In the genomic region with DNA sequence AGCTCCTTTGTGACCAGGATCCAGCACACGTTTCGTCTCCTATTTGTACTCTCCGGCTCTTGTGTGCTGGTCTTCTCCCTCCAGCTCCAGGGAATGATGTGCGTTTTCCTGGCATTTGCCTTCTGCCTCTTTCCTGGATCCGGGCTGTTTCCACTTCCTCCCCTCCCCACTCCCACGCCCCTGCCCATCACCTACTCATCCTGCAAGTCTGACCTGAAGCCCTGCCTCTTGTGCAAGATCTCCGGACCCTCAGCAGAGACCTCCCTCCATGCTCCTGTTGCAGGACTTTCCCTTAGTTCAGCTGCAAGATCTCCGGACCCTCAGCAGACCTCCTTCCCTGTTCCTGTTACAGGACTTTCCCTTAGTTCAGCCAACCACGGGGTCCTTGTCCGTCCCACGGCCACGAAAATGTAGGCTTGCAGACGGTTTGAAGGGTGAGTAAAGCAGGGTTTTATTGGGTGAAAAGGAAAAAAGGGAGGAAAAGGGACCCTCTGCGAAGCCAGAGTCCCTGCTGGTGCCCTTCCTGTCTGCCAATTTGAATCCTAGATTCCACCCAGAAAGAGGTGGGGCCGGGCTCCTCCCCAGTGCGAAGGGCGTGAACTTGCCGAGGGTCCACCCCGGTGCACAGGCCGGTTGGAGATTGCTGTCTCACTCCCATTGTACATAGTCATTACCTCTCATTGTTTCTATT, we compare ENCODE assay signal across 1 cellular context.
TF ChIP-seq lines count a peak whose summit lies in the region.

No MANE protein-coding gene starts in this region.

TF ChIP-seq in K562, 482 proteins besides CTCF, POLR2A, EP300 and RAD21:
- TF ChIP-seq U2AF2 (optimal IDR thresholded peaks at IDR 0.05; ENCODE audit: low read depth, low read length) (no peak), NFE2 (IDR thresholded peaks at IDR 0.05; ENCODE audit: low read depth) (peak; percentile 52; the same call in 1 of the 2 replicates), ZNF324 (CRISPR knock-in tag; IDR thresholded peaks at IDR 0.05) (no peak), ZNF77 (CRISPR knock-in tag; IDR thresholded peaks at IDR 0.05) (no peak), ZBTB17 (CRISPR knock-in tag; IDR thresholded peaks at IDR 0.05) (no peak), TBL1XR1 (IDR thresholded peaks at IDR 0.05; ENCODE audit: low read length in 2 of 2) (no peak), ZNF121 (CRISPR knock-in tag; conservative IDR thresholded peaks at IDR 0.05) (no peak)
- TF ChIP-seq, protein P1, sequence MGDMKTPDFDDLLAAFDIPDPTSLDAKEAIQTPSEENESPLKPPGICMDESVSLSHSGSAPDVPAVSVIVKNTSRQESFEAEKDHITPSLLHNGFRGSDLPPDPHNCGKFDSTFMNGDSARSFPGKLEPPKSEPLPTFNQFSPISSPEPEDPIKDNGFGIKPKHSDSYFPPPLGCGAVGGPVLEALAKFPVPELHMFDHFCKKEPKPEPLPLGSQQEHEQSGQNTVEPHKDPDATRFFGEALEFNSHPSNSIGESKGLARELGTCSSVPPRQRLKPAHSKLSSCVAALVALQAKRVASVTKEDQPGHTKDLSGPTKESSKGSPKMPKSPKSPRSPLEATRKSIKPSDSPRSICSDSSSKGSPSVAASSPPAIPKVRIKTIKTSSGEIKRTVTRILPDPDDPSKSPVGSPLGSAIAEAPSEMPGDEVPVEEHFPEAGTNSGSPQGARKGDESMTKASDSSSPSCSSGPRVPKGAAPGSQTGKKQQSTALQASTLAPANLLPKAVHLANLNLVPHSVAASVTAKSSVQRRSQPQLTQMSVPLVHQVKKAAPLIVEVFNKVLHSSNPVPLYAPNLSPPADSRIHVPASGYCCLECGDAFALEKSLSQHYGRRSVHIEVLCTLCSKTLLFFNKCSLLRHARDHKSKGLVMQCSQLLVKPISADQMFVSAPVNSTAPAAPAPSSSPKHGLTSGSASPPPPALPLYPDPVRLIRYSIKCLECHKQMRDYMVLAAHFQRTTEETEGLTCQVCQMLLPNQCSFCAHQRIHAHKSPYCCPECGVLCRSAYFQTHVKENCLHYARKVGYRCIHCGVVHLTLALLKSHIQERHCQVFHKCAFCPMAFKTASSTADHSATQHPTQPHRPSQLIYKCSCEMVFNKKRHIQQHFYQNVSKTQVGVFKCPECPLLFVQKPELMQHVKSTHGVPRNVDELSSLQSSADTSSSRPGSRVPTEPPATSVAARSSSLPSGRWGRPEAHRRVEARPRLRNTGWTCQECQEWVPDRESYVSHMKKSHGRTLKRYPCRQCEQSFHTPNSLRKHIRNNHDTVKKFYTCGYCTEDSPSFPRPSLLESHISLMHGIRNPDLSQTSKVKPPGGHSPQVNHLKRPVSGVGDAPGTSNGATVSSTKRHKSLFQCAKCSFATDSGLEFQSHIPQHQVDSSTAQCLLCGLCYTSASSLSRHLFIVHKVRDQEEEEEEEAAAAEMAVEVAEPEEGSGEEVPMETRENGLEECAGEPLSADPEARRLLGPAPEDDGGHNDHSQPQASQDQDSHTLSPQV (IDR thresholded peaks at IDR 0.05): no peak
TF ChIP-seq in K562: peak in this region for 1.
